Comparison of ENCODE assay signal across 8 cellular contexts in genomic region chr6:90284236-90284744, GRCh38. TPM values are rescaled to one million over a fixed set of nuclear protein-coding genes. Genes with fewer than 3 reads are reported as not detected.
DNase-seq lines count a peak whose midpoint lies in the region; ATAC-seq and TF ChIP-seq lines count a peak whose summit lies in the region.

No MANE protein-coding gene starts in this region.

- H3K9me3 Mint-ChIP-seq in CD4-positive, CD25-positive, alpha-beta regulatory T cell, result peaks cover 0 to 3% (median 0%) of the 10 kb centered on the region in 7 donors
- H3K9me3 Mint-ChIP-seq in activated B cell treated with CpG ODN at 0.5 μM for 24 hours (no peaks in the 10 kb centered on the region), natural killer cell (peaks cover 0 to 3% of the 10 kb centered on the region in 2 donors)

- peaks cover 30% of the 10 kb centered on the region for H3K4me1 ChIP-seq in CD4-positive, CD25-positive, alpha-beta regulatory T cell (ENCODE audit: control insufficient read depth, insufficient read depth, low read length, poor library complexity, severe bottlenecking)
- H3K4me1 ChIP-seq in aorta (ENCODE audit: control insufficient read depth in 1 of 2, insufficient read depth in 2 of 2, low read length in 2 of 2), result peaks cover 0 to 3% of the 10 kb centered on the region in 2 donors

- peak overlapping the region; percentile 89 for H3K4me3 ChIP-seq in CD4-positive, CD25-positive, alpha-beta regulatory T cell (ENCODE audit: low read depth, low read length)
- H3K4me3 ChIP-seq in HL-60 (replicated peaks; ENCODE audit: insufficient read depth, low read length) (peak overlapping the region; percentile 3; the same call in 1 of the 2 replicates), epithelial cell of esophagus (ENCODE audit: low read length) (no peak overlapping the region), aorta (ENCODE audit: low read length in 2 of 2) (peak overlapping the region in 1 of 2 donors; percentile 11)

- TF ChIP-seq CTCF in HL-60 (IDR thresholded peaks at IDR 0.05; ENCODE audit: insufficient read depth, low read length), result no peak
- TF ChIP-seq CTCF in activated B cell treated with CpG ODN at 0.5 μM for 24 hours (IDR thresholded peaks at IDR 0.05), result no peak
- no peak for TF ChIP-seq CTCF in epithelial cell of esophagus (IDR thresholded peaks at IDR 0.05; ENCODE audit: insufficient read depth, low read depth, low read length, missing control alignments)
- TF ChIP-seq CTCF in natural killer cell (IDR thresholded peaks at IDR 0.05), result no peak

- 50 to 52% methylated on average over 8 of the region's 8 CpGs for WGBS in aorta, 2 donors

- DNase-seq in CD4-positive, CD25-positive, alpha-beta regulatory T cell, result peak in 1 of 3 donors; percentile 42
- DNase-seq in HL-60 (ENCODE audit: low read depth in 1 of 2, low spot score in 1 of 2) (no peak), activated B cell treated with CpG ODN at 0.5 μM for 24 hours (no peak), epithelial cell of esophagus (ENCODE audit: low read depth) (peak; percentile 89), natural killer cell (peak; percentile 31), aorta (no peak), posterior vena cava (ENCODE audit: low spot score) (no peak)

- no peaks in the 10 kb centered on the region for H3K36me3 ChIP-seq in CD4-positive, CD25-positive, alpha-beta regulatory T cell (ENCODE audit: control insufficient read depth, insufficient read depth, low read length)
- no peaks in the 10 kb centered on the region for H3K36me3 ChIP-seq in aorta (ENCODE audit: control insufficient read depth in 1 of 2, insufficient read depth in 2 of 2, low read length in 1 of 2)

- POLR2A ChIA-PET in activated B cell treated with CpG ODN at 0.5 μM for 24 hours (lab: Charles Lee), result interaction anchor here (0.6 to 6.5 kb wide), 27 partner anchors 11 to 344 kb away, joined by 3 to 99 read pairs (median 5); partner anchors contain the start of gene BACH2

- H3K36me3 Mint-ChIP-seq in CD4-positive, CD25-positive, alpha-beta regulatory T cell, result no peaks in the 10 kb centered on the region
- peaks cover 26% of the 10 kb centered on the region for H3K36me3 Mint-ChIP-seq in activated B cell treated with CpG ODN at 0.5 μM for 24 hours (ENCODE audit: low read depth)
- H3K36me3 Mint-ChIP-seq in natural killer cell, result no peaks in the 10 kb centered on the region

- H3K4me1 Mint-ChIP-seq in CD4-positive, CD25-positive, alpha-beta regulatory T cell, result peaks cover 39 to 72% (median 52%) of the 10 kb centered on the region in 4 donors
- H3K4me1 Mint-ChIP-seq in activated B cell treated with CpG ODN at 0.5 μM for 24 hours (peaks cover 87% of the 10 kb centered on the region), natural killer cell (peaks cover 30 to 33% of the 10 kb centered on the region in 2 donors)

- peak overlapping the region; percentile 90 to 98 (median 92) for H3K27ac Mint-ChIP-seq in CD4-positive, CD25-positive, alpha-beta regulatory T cell
- peak overlapping the region; percentile 88 for H3K27ac Mint-ChIP-seq in activated B cell treated with CpG ODN at 0.5 μM for 24 hours
- peak overlapping the region; percentile 84 to 93 for H3K27ac Mint-ChIP-seq in natural killer cell

- peaks cover 6% of the 10 kb centered on the region for H3K27me3 ChIP-seq in CD4-positive, CD25-positive, alpha-beta regulatory T cell (ENCODE audit: control insufficient read depth, insufficient read depth, low read length)
- H3K27me3 ChIP-seq in HL-60 (ENCODE audit: insufficient read depth, poor library complexity, severe bottlenecking), result no peaks in the 10 kb centered on the region
- H3K27me3 ChIP-seq in aorta (ENCODE audit: control insufficient read depth in 1 of 2, insufficient read depth in 2 of 2, low read length in 1 of 2), result no peaks in the 10 kb centered on the region

- H3K9me3 ChIP-seq in CD4-positive, CD25-positive, alpha-beta regulatory T cell (ENCODE audit: control insufficient read depth in 2 of 2, low read length in 2 of 2), result peaks cover 0 to 4% of the 10 kb centered on the region in 2 experiments
- no peaks in the 10 kb centered on the region for H3K9me3 ChIP-seq in aorta (ENCODE audit: control insufficient read depth, low read length)

- H3K4me3 Mint-ChIP-seq in CD4-positive, CD25-positive, alpha-beta regulatory T cell, result peak overlapping the region; percentile 80 to 87 (median 84)
- H3K4me3 Mint-ChIP-seq in activated B cell treated with CpG ODN at 0.5 μM for 24 hours (peak overlapping the region; percentile 77), natural killer cell (peak overlapping the region; percentile 93)

- ATAC-seq in CD4-positive, CD25-positive, alpha-beta regulatory T cell (ENCODE audit: low read depth in 2 of 2), result peak; percentile 37 to 41
- peak; percentile 16 for ATAC-seq in GM21381 (IDR thresholded peaks at IDR 0.05; ENCODE audit: unreplicated experiment)
- peak; percentile 43 for ATAC-seq in activated B cell treated with CpG ODN at 0.5 μM for 24 hours (ENCODE audit: low read depth)
- peak; percentile 36 to 52 (median 38) for ATAC-seq in natural killer cell
- ATAC-seq in aorta (ENCODE audit: low FRiP score), result peak; percentile 70

- intact Hi-C loops in activated B cell treated with CpG ODN at 0.5 μM for 24 hours (cut with micrococcal nuclease) (loop anchor here (1.0 to 10.0 kb wide), 8 partner anchors 10 to 1199 kb away; partner anchors contain the start of genes CASP8AP2 and PNRC1), natural killer cell (cut with micrococcal nuclease) (loop anchor here (1.0 to 10.0 kb wide), 3 partner anchors 10 to 459 kb away; partner anchors contain the start of gene CASP8AP2), aorta (cut with DNase I) (loop anchor here in 1 of 2 donors (5.0 kb wide), 1 partner anchor 47 kb away; no protein-coding TSS in a partner anchor), posterior vena cava (cut with DNase I) (no loop called here)

- H3K27me3 Mint-ChIP-seq in CD4-positive, CD25-positive, alpha-beta regulatory T cell, result peaks cover 53% of the 10 kb centered on the region
- no peaks in the 10 kb centered on the region for H3K27me3 Mint-ChIP-seq in activated B cell treated with CpG ODN at 0.5 μM for 24 hours
- H3K27me3 Mint-ChIP-seq in natural killer cell (ENCODE audit: low read depth in 2 of 2), result peaks cover under 1 to 15% of the 10 kb centered on the region in 2 donors

- CTCF ChIA-PET in activated B cell treated with CpG ODN at 0.5 μM for 24 hours (lab: Charles Lee), result interaction anchor here (1.2 to 8.1 kb wide), 10 partner anchors 9 to 343 kb away, joined by 3 to 88 read pairs (median 6); no protein-coding TSS in a partner anchor

- peak overlapping the region; percentile 68 for H3K27ac ChIP-seq in CD4-positive, CD25-positive, alpha-beta regulatory T cell (ENCODE audit: insufficient read depth, low read length, poor library complexity, severe bottlenecking)
- no peak overlapping the region for H3K27ac ChIP-seq in HL-60 (replicated peaks)
- peak overlapping the region in 1 of 2 donors; percentile 28 for H3K27ac ChIP-seq in aorta (ENCODE audit: low read depth in 1 of 2, low read length in 2 of 2)

RNA-seq across cellular contexts. Expression of gene BACH2, which starts 12.4 kb away (rescaled TPM):
- total RNA-seq in CD4-positive, CD25-positive, alpha-beta regulatory T cell, result 51.3 TPM
- 10 to 100 TPM in 1 of 4 donors, 1 to 10 TPM in 3; 3.8 to 12.2 (median 5.7) TPM for polyA plus RNA-seq in CD4-positive, CD25-positive, alpha-beta regulatory T cell
- total RNA-seq in activated B cell treated with CpG ODN at 0.5 μM for 24 hours (79.6 and 90.4 TPM in 2 replicates), natural killer cell (10 to 100 TPM; 32.1 to 37.8 (median 32.7) TPM), aorta (10 to 100 TPM; 11.6 to 22.2 TPM), posterior vena cava (1 to 10 TPM; 3.9 to 4.5 TPM)
- polyA plus RNA-seq in aorta, result under 1 TPM; 0.36 to 0.63 TPM

Comparison
In these comparisons a context has a peak if more than half of its experiments do, and no peak if none do; other contexts are left out.
1. ATAC-seq: peak in every context shown above with its lines; median percentile 70 in aorta; 43 in activated B cell treated with CpG ODN at 0.5 μM for 24 hours; 39 in CD4-positive, CD25-positive, alpha-beta regulatory T cell; 38 in natural killer cell; 16 in GM21381.
2. DNase-seq: peak in epithelial cell of esophagus (single experiment) and natural killer cell (single experiment); none in HL-60 (0 of 2), activated B cell treated with CpG ODN at 0.5 μM for 24 hours (single experiment), aorta (0 of 2) and posterior vena cava (single experiment).
3. intact Hi-C loops: an anchor here in activated B cell treated with CpG ODN at 0.5 μM for 24 hours (1.0 to 10.0 kb wide) and natural killer cell (1.0 to 10.0 kb wide); none called in posterior vena cava.
4. Peak in every context shown above with its lines, with median percentiles within 50 percentile points of each other: H3K27ac Mint-ChIP-seq and H3K4me3 Mint-ChIP-seq.